16 cellular contexts compared by ENCODE assay signal in genomic region chr6:31170987-31171671, GRCh38. TPM values are rescaled to one million over a fixed set of nuclear protein-coding genes. Genes with fewer than 3 reads are reported as not detected.
DNase-seq lines count a peak whose midpoint lies in the region; ATAC-seq lines count a peak whose summit lies in the region.
"Had no signal": no experiment of that assay in that cellular context is flagged by ENCODE, and none has a peak within 500 bp of the region (broad histone marks: within the 10 kb centered on the region; RNA-seq: fewer than 3 reads in every experiment).

No MANE protein-coding gene starts in this region.

- no peak overlapping the region for H4K91ac ChIP-seq in neuronal stem cell (ENCODE audit: low read depth, low read length, poor library complexity)

- no peak overlapping the region for H2BK120ac ChIP-seq in neuronal stem cell (ENCODE audit: low read depth, low read length)

- no peak overlapping the region for H2BK5ac ChIP-seq in neuronal stem cell (ENCODE audit: low read length)

- WGBS in neuronal stem cell (ENCODE audit: extremely low coverage in 2 of 2, insufficient read length in 2 of 2, insufficient replicate concordance in 1 of 2), 2 donors: no CpG with 5 or more reads among the region's 10 CpGs

- no peak for DNase-seq in NT2/D1 (ENCODE audit: low read depth, low spot score)
- no peak for DNase-seq in neuronal stem cell (ENCODE audit: low spot score)
- no peak for DNase-seq in amygdala (lab: John Stamatoyannopoulos, UW)
- DNase-seq in RPMI8226: no peak
- DNase-seq: DMS 273 treated with DMSO at 0.1 percent for 48 hours, KG1, NCI-H1436, NCI-H2029, NCI-H2171, NCI-H774, PC-9 had no signal

- H2AFZ ChIP-seq in neuronal stem cell (ENCODE audit: low read length): no peak overlapping the region
- H2AFZ ChIP-seq: PC-9 had no signal

- no peak overlapping the region for H3K18ac ChIP-seq in neuronal stem cell (ENCODE audit: low read length)

- no peak overlapping the region for H2BK12ac ChIP-seq in neuronal stem cell (ENCODE audit: low read length)

- H2AK5ac ChIP-seq in neuronal stem cell (ENCODE audit: low read depth, low read length): peak overlapping the region; percentile 62

- H3K36me3 ChIP-seq in ES-I3 (ENCODE audit: insufficient read depth, low read length) (peaks cover 3% of the 10 kb centered on the region; the same call in 1 of the 2 replicates), NT2/D1 (ENCODE audit: insufficient read depth, insufficient read length, low read length) (peaks cover 27% of the 10 kb centered on the region), neuronal stem cell (replicated peaks in 1 of 2; ENCODE audit: control insufficient read depth in 2 of 2, insufficient read depth in 2 of 2, low read length in 2 of 2) (no peaks in the 10 kb centered on the region)

- peaks cover 39% of the 10 kb centered on the region for H3K4me1 ChIP-seq in ES-I3 (ENCODE audit: insufficient read depth, low read length)
- H3K4me1 ChIP-seq in NT2/D1 (ENCODE audit: insufficient read depth, insufficient read length): peaks cover 12% of the 10 kb centered on the region
- H3K4me1 ChIP-seq in neuronal stem cell (ENCODE audit: control insufficient read depth in 2 of 2, insufficient read depth in 1 of 2, low read depth in 1 of 2, low read length in 2 of 2): peaks cover 10 to 12% of the 10 kb centered on the region in 2 donors

- no peak overlapping the region for H4K8ac ChIP-seq in neuronal stem cell (ENCODE audit: low read depth, low read length)

- H3K27ac ChIP-seq in neuronal stem cell (replicated peaks; ENCODE audit: low read length): no peak overlapping the region
- H3K27ac ChIP-seq: C4-2B, PC-9 had no signal

- H3K4me2 ChIP-seq in neuronal stem cell (ENCODE audit: insufficient read depth, low read length, poor library complexity, severe bottlenecking): no peak overlapping the region
- H3K4me2 ChIP-seq: PC-9 had no signal

- no peak overlapping the region for H3K14ac ChIP-seq in neuronal stem cell (ENCODE audit: low read length)

- H3K23ac ChIP-seq in neuronal stem cell (ENCODE audit: low read depth, low read length, poor library complexity): no peak overlapping the region

- H3K4me3 ChIP-seq in NT2/D1 (ENCODE audit: insufficient read length, low read depth) (peak overlapping the region; percentile 72), iPS-11a (ENCODE audit: low read depth, low read length) (peak overlapping the region; percentile 77), neuronal stem cell (ENCODE audit: low read length in 2 of 2) (no peak overlapping the region)
- H3K4me3 ChIP-seq: PC-9 had no signal

- H3K79me1 ChIP-seq in neuronal stem cell (ENCODE audit: low read depth, low read length): no peaks in the 10 kb centered on the region

- H3K27me3 ChIP-seq in NT2/D1 (ENCODE audit: insufficient read depth, insufficient read length) (no peaks in the 10 kb centered on the region), neuronal stem cell (ENCODE audit: control insufficient read depth in 3 of 3, insufficient read depth in 3 of 3, low read depth in 1 of 3, low read length in 3 of 3) (peaks cover 0 to 5% (median 2%) of the 10 kb centered on the region in 3 experiments)

- H2BK15ac ChIP-seq in neuronal stem cell (ENCODE audit: low read length): peak overlapping the region; percentile 56

- H3K9ac ChIP-seq in ES-I3 (ENCODE audit: low read depth, low read length) (peak overlapping the region; percentile 80), NT2/D1 (ENCODE audit: insufficient read length, low read depth) (peak overlapping the region; percentile 79), neuronal stem cell (ENCODE audit: low read depth, low read length, poor library complexity) (no peak overlapping the region)

- H3K9me3 ChIP-seq in ES-I3 (ENCODE audit: control insufficient read depth, insufficient read depth, low read length) (no peaks in the 10 kb centered on the region), NT2/D1 (ENCODE audit: insufficient read depth, low read length) (no peaks in the 10 kb centered on the region), neuronal stem cell (replicated peaks in 1 of 2; ENCODE audit: control insufficient read depth in 2 of 2, insufficient read depth in 1 of 2, low read depth in 1 of 2, low read length in 2 of 2) (no peaks in the 10 kb centered on the region)

- no peak overlapping the region for H3K4ac ChIP-seq in neuronal stem cell (ENCODE audit: low read length)

- ATAC-seq in HG03342 (IDR thresholded peaks at IDR 0.05; ENCODE audit: unreplicated experiment): no peak

RNA-seq across cellular contexts. Expression of gene POU5F1, which starts 0.6 kb away (rescaled TPM):
- polyA plus RNA-seq in neuronal stem cell (2013, experiment 1 of 2): 0.74 TPM
- polyA plus RNA-seq in neuronal stem cell (2013, experiment 2 of 2): 0.58 TPM

RNA-seq across cellular contexts. Expression of gene TCF19, which starts 12.7 kb away (rescaled TPM):
- polyA plus RNA-seq in neuronal stem cell (2013, experiment 1 of 2): 6.3 TPM
- polyA plus RNA-seq in neuronal stem cell (2013, experiment 2 of 2): 6.0 TPM

RNA-seq across cellular contexts. Expression of gene CCHCR1, which starts 13.5 kb away (rescaled TPM):
- polyA plus RNA-seq in neuronal stem cell (2013, experiment 1 of 2): 23.5 TPM
- 21.1 TPM for polyA plus RNA-seq in neuronal stem cell (2013, experiment 2 of 2)

RNA-seq across cellular contexts. Expression of gene PSORS1C2, which starts 32.3 kb away (rescaled TPM):
- polyA plus RNA-seq in neuronal stem cell (2013, experiment 1 of 2): 0.04 TPM
- 0.03 TPM for polyA plus RNA-seq in neuronal stem cell (2013, experiment 2 of 2)
- polyA plus RNA-seq: HepG2 had no signal

RNA-seq across cellular contexts. Expression of gene CDSN, which starts 50.9 kb away (rescaled TPM):
- polyA plus RNA-seq in neuronal stem cell (2013, experiment 1 of 2): not detected
- polyA plus RNA-seq in neuronal stem cell (2013, experiment 2 of 2): not detected
- polyA plus RNA-seq: HepG2 had no signal

Comparison
In these comparisons a context has a peak if more than half of its experiments do, and no peak if none do; other contexts are left out.
1. H3K4me3 ChIP-seq: peak in NT2/D1 (single experiment) and iPS-11a (single experiment); none in neuronal stem cell (0 of 2).